20 cellular contexts compared by ENCODE assay signal in the genomic region with DNA sequence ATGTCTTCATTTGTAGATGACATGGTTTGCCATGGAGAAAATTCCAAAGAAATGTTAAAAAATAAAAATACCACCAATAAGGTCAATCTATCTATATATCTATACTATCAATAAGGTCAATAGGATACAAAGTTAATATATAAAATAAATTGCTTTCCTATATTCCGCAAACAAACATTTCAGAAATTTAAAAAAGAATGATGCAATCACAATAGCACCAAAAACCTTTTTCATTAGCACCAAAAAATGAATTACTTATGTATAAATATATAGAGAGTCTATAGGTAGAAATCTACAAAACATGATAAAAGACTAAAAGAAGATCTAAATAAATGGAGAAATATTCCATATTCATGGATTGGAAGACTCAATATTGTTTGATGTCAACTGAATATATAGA. TPM values are rescaled to one million over a fixed set of nuclear protein-coding genes. Genes with fewer than 3 reads are reported as not detected.
DNase-seq lines count a peak whose midpoint lies in the region; ATAC-seq, FAIRE-seq and TF ChIP-seq lines count a peak whose summit lies in the region.
"Had no signal": no experiment of that assay in that cellular context is flagged by ENCODE, and none has a peak within 500 bp of the region (broad histone marks: within the 10 kb centered on the region; RNA-seq: fewer than 3 reads in every experiment).

No MANE protein-coding gene starts in this region.

- H3K4me3 ChIP-seq in K562 (no peak overlapping the region), pancreas (no peak overlapping the region), HAP-1 (no peak overlapping the region)
- H3K4me3 ChIP-seq: BLaER1, GM12878, GM23338 had no signal

- 81% methylated on average over 1 of the region's 1 CpG for WGBS in K562 (ENCODE audit: insufficient coverage, low coverage, missing lambda C conversion rate)
- 74 to 91% methylated on average over 1 of the region's 1 CpG for WGBS in pancreas, 2 donors

- intact Hi-C loops in K562 (cut with micrococcal nuclease): no loop called here
- intact Hi-C loops in pancreas (cut with DNase I): no loop called here

- BruUV-seq in K562 (replicated peaks; lab: Mats Ljungman, UMichigan): no TSS peak

- no peak overlapping the region for H3K27ac ChIP-seq in K562 (ENCODE audit: extremely low read depth, low read depth, low read length)
- H3K27ac ChIP-seq in pancreas: no peak overlapping the region
- H3K27ac ChIP-seq: BLaER1, C4-2B had no signal

- H3K9me3 ChIP-seq in K562 (replicated peaks; ENCODE audit: control insufficient read depth, insufficient read depth, low read depth, low read length) (no peaks in the 10 kb centered on the region), pancreas (no peaks in the 10 kb centered on the region), HAP-1 (no peaks in the 10 kb centered on the region)
- H3K9me3 ChIP-seq: BLaER1, Caco-2 had no signal

- no peak for ATAC-seq in K562
- no peak for ATAC-seq in pancreas
- no peak for ATAC-seq in activated CD4-positive, CD25-positive, alpha-beta regulatory T cell treated with anti-CD3 and anti-CD28 coated beads, Interleukin-2, amount 50 U/mL, for 24 hours
- ATAC-seq: CD8-positive, alpha-beta T cell; GM12878; GM23338 had no signal

- no peaks in the 10 kb centered on the region for H3K79me2 ChIP-seq in K562 (ENCODE audit: control insufficient read depth, insufficient read depth, low read length)

- no peaks in the 10 kb centered on the region for H3K9me1 ChIP-seq in K562 (ENCODE audit: control insufficient read depth, insufficient read depth, low read length)

- no peaks in the 10 kb centered on the region for H4K20me1 ChIP-seq in K562 (replicated peaks; ENCODE audit: control insufficient read depth, insufficient read depth, low read length)
- H4K20me1 ChIP-seq: BLaER1 had no signal

- H2AFZ ChIP-seq in K562 (ENCODE audit: low read depth, low read length): no peak overlapping the region
- H2AFZ ChIP-seq: GM23338 had no signal

- H3K36me3 ChIP-seq in K562 (ENCODE audit: control insufficient read depth, insufficient read depth, low read length): no peaks in the 10 kb centered on the region
- no peaks in the 10 kb centered on the region for H3K36me3 ChIP-seq in pancreas
- no peaks in the 10 kb centered on the region for H3K36me3 ChIP-seq in HAP-1 (replicated peaks)
- H3K36me3 ChIP-seq: BLaER1 had no signal

- POLR2A ChIA-PET in K562 (lab: Yijun Ruan, JAX): interaction anchor here (0.6 kb wide), 1 partner anchor 18 kb away, joined by 3 read pairs; no protein-coding TSS in a partner anchor

- TF ChIP-seq EP300 in K562 (IDR thresholded peaks at IDR 0.05; ENCODE audit: low read length): no peak

- no peak overlapping the region for H3K9ac ChIP-seq in K562 (ENCODE audit: insufficient read depth in 1 of 2, low read depth in 2 of 2, low read length in 2 of 2)
- H3K9ac ChIP-seq: BLaER1 had no signal

- no peaks in the 10 kb centered on the region; a peak in 1 of 5 replicates for H3K4me1 ChIP-seq in K562 (replicated peaks in 1 of 2; ENCODE audit: control insufficient read depth in 2 of 2, insufficient read depth in 2 of 2, low read length in 2 of 2)
- no peaks in the 10 kb centered on the region for H3K4me1 ChIP-seq in pancreas
- no peaks in the 10 kb centered on the region for H3K4me1 ChIP-seq in HAP-1
- H3K4me1 ChIP-seq: BLaER1, Caco-2 had no signal

- TF ChIP-seq CTCF in K562 (IDR thresholded peaks at IDR 0.05 in 2 of 3, conservative IDR thresholded peaks at IDR 0.05 in 1 of 3; ENCODE audit: insufficient read depth in 2 of 3, low read depth in 1 of 3, low read length in 3 of 3): no peak
- TF ChIP-seq CTCF in pancreas (IDR thresholded peaks at IDR 0.05): no peak

- DNase-seq in K562 (ENCODE audit: extremely low read depth in 1 of 4, low spot score in 3 of 4): no peak
- no peak for DNase-seq in pancreas
- no peak for DNase-seq in NCI-H345 (lab: John Stamatoyannopoulos, UW)
- DNase-seq in HAP-1 (ENCODE audit: low spot score in 2 of 2): no peak
- DNase-seq: 8988T; Caco-2; CD4-positive, CD25-positive, alpha-beta regulatory T cell; CD8-positive, alpha-beta T cell; DMS153; DND-41; GDM1; H9; HFFc6 had no signal

- TF ChIP-seq RAD21 in K562 (CRISPR knock-in tag; conservative IDR thresholded peaks at IDR 0.05 in 1 of 2, IDR thresholded peaks at IDR 0.05 in 1 of 2): no peak

- CTCF ChIA-PET in K562 (lab: Yijun Ruan, JAX; ENCODE audit: low intra/inter-chr PET ratio): no interaction called here

- H3K4me2 ChIP-seq in K562 (ENCODE audit: insufficient read depth, low read length): no peak overlapping the region
- H3K4me2 ChIP-seq: BLaER1, GM23338 had no signal

- FAIRE-seq in A204.1 (lab: Jason Lieb, UNC) (peak; percentile 93), G401.6 (lab: Jason Lieb, UNC) (peak; percentile 19), K562 (lab: Jason Lieb, UNC) (no peak), pancreas (lab: Jason Lieb, UNC) (peak; percentile 97)
- FAIRE-seq: GM12878 had no signal

- in situ Hi-C loops in K562 (cut with MboI): no loop called here
- in situ Hi-C loops in HAP-1 (cut with MboI; ENCODE audit: low sequenced_read_pairs): no loop called here

- TF ChIP-seq POLR2A in K562 (conservative IDR thresholded peaks at IDR 0.05): no peak

- H3K27me3 ChIP-seq in K562 (ENCODE audit: control insufficient read depth in 2 of 2, insufficient read depth in 2 of 2, low read length in 2 of 2) (no peaks in the 10 kb centered on the region), pancreas (no peaks in the 10 kb centered on the region), HAP-1 (ENCODE audit: low read depth) (no peaks in the 10 kb centered on the region; the same call in 1 of the 2 replicates)
- H3K27me3 ChIP-seq: BLaER1 had no signal

TF ChIP-seq in K562, 482 proteins besides CTCF, POLR2A, EP300 and RAD21:
- TF ChIP-seq, protein P1, sequence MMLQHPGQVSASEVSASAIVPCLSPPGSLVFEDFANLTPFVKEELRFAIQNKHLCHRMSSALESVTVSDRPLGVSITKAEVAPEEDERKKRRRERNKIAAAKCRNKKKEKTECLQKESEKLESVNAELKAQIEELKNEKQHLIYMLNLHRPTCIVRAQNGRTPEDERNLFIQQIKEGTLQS (IDR thresholded peaks at IDR 0.05): peak; percentile 67
- TF ChIP-seq, protein P1 (CRISPR knock-in tag; conservative IDR thresholded peaks at IDR 0.05): no peak
- TF ChIP-seq ZSCAN32 (CRISPR knock-in tag; IDR thresholded peaks at IDR 0.05): peak; percentile 71
- TF ChIP-seq CEBPG (CRISPR knock-in tag; IDR thresholded peaks at IDR 0.05): no peak
- peak; percentile 48 to 86; a peak in 3 of 4 replicates for TF ChIP-seq CEBPG (tag; conservative IDR thresholded peaks at IDR 0.05 in 1 of 2, IDR thresholded peaks at IDR 0.05 in 1 of 2)
- TF ChIP-seq GATAD2A (IDR thresholded peaks at IDR 0.05): no peak

RNA-seq across cellular contexts. Expression of a gene that starts 22.8 kb away (rescaled TPM):
- 252 and 601 TPM in 2 replicates for total RNA-seq in K562 (2011; cell fraction: chromatin; rRNA removed; ENCODE audit: low replicate concordance)
- total RNA-seq in K562 (2011; cell fraction: nucleolus; rRNA removed): 93.6 and 128 TPM in 2 replicates
- total RNA-seq in K562 (2011; cell fraction: nucleoplasm; rRNA removed): 217 and 228 TPM in 2 replicates
- total RNA-seq in K562 (2014; rRNA removed) (34.6 and 35.3 TPM in 2 replicates), K562 (2014; rRNA removed; fragmentation: Illumina TruSeq; extraction: Trizol) (55.9 and 56.3 TPM in 2 replicates), K562 (2015; rRNA removed; fragmentation: Illumina TruSeq; extraction: Trizol) (48.3 and 52.6 TPM in 2 replicates), K562 (2021) (77.0 and 86.3 TPM in 2 replicates), pancreas (10 to 100 TPM in 5 of 6 donors, 1 to 10 TPM in 1; 6.2 to 99.6 (median 77.1) TPM)
- polyA plus RNA-seq in K562 (2011; rRNA removed) (98.9 and 99.2 TPM in 2 replicates), K562 (2014; fragmentation: Illumina TruSeq; extraction: Trizol) (65.7 and 82.7 TPM in 2 replicates), K562 (2014; fragmentation: Nextera tagmentation; extraction: Ambion mirVana) (10 to 100 TPM; 11.2 to 12.4 TPM), K562 (2014; rRNA removed) (144 and 191 TPM in 2 replicates), pancreas (100 to 1,000 TPM; 114 to 155 TPM)
- polyA plus RNA-seq in K562 (2011; cell fraction: cytosol; rRNA removed): 6.2 and 17.2 TPM in 2 replicates
- polyA plus RNA-seq in K562 (2011; cell fraction: nucleus; rRNA removed): 364 and 408 TPM in 2 replicates
- 77.0 and 141 TPM in 2 replicates for polyA plus RNA-seq in K562 (2012)
- 17.0 and 17.2 TPM in 2 replicates for polyA minus RNA-seq in K562 (2011; rRNA and poly(A)+ RNA removed)
- polyA minus RNA-seq in K562 (2011; cell fraction: cytosol; rRNA and poly(A)+ RNA removed): 5.7 and 7.8 TPM in 2 replicates
- polyA minus RNA-seq in K562 (2011; cell fraction: nucleus; rRNA and poly(A)+ RNA removed): 45.1 and 69.5 TPM in 2 replicates
